1 cellular context compared by ENCODE assay signal in the genomic region with DNA sequence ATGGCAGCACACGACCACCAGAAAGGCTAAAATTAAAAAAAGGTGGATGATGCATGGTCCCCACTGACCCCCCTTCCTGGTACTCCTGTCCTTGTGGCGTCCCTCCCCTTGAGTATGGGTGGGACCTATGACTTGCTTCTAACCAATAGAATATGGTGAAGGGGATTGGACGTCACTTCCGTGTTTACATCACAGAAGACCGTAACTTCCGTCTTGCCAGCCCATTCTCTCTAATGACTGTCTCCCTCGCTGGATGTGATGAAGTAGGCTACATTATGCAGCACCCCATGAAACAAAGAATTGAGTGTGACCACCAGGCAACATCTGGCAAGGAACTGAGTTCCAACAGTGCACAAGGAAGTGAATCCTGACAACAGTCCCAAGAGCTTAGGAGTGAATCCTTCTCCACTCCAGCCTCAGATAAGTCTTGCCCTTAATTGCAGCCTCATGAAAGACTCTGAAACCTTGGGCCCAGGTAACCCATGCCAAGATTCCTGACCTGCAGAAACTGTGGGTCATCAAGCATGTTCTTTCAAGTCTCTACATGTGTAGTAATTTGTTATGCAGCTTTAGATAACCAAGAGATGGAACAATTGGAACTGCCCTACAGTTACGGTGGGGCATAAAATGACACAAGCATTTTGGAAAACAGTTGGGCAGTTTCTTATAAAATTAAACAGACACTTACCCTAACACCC.
A peak's percentile ranks its signal among the peaks of the same experiment; 100 is the strongest.
TF ChIP-seq lines count a peak whose summit lies in the region.

No MANE protein-coding gene starts in this region.

TF ChIP-seq in K562, 482 proteins besides CTCF, POLR2A, EP300 and RAD21 (continued from another document and continues in another):
- TF ChIP-seq ZBTB12 (CRISPR knock-in tag; IDR thresholded peaks at IDR 0.05) (0 out of 2 replicates have a peak, but pooled peaks have one; percentile 22), CREM (IDR thresholded peaks at IDR 0.05; ENCODE audit: low read depth) (peak; percentile 82), NR2C2 (CRISPR knock-in tag; IDR thresholded peaks at IDR 0.05) (no peak), NR2C2 (tag; IDR thresholded peaks at IDR 0.05) (no peak), CAMTA2 (CRISPR knock-in tag; conservative IDR thresholded peaks at IDR 0.05) (no peak), ZBTB49 (CRISPR knock-in tag; IDR thresholded peaks at IDR 0.05; ENCODE audit: borderline replicate concordance) (no peak), BCOR (IDR thresholded peaks at IDR 0.05) (no peak), ATF1 (CRISPR knock-in tag; IDR thresholded peaks at IDR 0.05) (no peak), ATF1 (tag; IDR thresholded peaks at IDR 0.05) (peak; percentile 71), CREB1 (IDR thresholded peaks at IDR 0.05) (peak; percentile 39; the same call in 1 of the 2 replicates), CREB1 (CRISPR knock-in tag; IDR thresholded peaks at IDR 0.05) (no peak; the same call in 1 of the 2 replicates), SREBF2 (CRISPR knock-in tag; IDR thresholded peaks at IDR 0.05) (no peak), NKRF (IDR thresholded peaks at IDR 0.05; ENCODE audit: borderline replicate concordance) (no peak), ELF4 (CRISPR knock-in tag; IDR thresholded peaks at IDR 0.05) (no peak), NFRKB (IDR thresholded peaks at IDR 0.05; ENCODE audit: low read depth) (no peak), BHLHE40 (IDR thresholded peaks at IDR 0.05; ENCODE audit: low read length) (no peak), SLC30A9 (CRISPR knock-in tag; IDR thresholded peaks at IDR 0.05) (no peak), PHF20 (IDR thresholded peaks at IDR 0.05; ENCODE audit: partially characterized antibody) (no peak)
- TF ChIP-seq, protein P1, sequence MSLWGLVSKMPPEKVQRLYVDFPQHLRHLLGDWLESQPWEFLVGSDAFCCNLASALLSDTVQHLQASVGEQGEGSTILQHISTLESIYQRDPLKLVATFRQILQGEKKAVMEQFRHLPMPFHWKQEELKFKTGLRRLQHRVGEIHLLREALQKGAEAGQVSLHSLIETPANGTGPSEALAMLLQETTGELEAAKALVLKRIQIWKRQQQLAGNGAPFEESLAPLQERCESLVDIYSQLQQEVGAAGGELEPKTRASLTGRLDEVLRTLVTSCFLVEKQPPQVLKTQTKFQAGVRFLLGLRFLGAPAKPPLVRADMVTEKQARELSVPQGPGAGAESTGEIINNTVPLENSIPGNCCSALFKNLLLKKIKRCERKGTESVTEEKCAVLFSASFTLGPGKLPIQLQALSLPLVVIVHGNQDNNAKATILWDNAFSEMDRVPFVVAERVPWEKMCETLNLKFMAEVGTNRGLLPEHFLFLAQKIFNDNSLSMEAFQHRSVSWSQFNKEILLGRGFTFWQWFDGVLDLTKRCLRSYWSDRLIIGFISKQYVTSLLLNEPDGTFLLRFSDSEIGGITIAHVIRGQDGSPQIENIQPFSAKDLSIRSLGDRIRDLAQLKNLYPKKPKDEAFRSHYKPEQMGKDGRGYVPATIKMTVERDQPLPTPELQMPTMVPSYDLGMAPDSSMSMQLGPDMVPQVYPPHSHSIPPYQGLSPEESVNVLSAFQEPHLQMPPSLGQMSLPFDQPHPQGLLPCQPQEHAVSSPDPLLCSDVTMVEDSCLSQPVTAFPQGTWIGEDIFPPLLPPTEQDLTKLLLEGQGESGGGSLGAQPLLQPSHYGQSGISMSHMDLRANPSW (CRISPR knock-in tag; IDR thresholded peaks at IDR 0.05) = no peak
- TF ChIP-seq, protein P2, sequence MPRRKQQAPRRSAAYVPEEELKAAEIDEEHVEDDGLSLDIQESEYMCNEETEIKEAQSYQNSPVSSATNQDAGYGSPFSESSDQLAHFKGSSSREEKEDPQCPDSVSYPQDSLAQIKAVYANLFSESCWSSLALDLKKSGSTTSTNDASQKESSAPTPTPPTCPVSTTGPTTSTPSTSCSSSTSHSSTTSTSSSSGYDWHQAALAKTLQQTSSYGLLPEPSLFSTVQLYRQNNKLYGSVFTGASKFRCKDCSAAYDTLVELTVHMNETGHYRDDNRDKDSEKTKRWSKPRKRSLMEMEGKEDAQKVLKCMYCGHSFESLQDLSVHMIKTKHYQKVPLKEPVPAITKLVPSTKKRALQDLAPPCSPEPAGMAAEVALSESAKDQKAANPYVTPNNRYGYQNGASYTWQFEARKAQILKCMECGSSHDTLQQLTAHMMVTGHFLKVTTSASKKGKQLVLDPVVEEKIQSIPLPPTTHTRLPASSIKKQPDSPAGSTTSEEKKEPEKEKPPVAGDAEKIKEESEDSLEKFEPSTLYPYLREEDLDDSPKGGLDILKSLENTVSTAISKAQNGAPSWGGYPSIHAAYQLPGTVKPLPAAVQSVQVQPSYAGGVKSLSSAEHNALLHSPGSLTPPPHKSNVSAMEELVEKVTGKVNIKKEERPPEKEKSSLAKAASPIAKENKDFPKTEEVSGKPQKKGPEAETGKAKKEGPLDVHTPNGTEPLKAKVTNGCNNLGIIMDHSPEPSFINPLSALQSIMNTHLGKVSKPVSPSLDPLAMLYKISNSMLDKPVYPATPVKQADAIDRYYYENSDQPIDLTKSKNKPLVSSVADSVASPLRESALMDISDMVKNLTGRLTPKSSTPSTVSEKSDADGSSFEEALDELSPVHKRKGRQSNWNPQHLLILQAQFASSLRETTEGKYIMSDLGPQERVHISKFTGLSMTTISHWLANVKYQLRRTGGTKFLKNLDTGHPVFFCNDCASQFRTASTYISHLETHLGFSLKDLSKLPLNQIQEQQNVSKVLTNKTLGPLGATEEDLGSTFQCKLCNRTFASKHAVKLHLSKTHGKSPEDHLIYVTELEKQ (CRISPR knock-in tag; IDR thresholded peaks at IDR 0.05) = no peak
- TF ChIP-seq, protein P3, sequence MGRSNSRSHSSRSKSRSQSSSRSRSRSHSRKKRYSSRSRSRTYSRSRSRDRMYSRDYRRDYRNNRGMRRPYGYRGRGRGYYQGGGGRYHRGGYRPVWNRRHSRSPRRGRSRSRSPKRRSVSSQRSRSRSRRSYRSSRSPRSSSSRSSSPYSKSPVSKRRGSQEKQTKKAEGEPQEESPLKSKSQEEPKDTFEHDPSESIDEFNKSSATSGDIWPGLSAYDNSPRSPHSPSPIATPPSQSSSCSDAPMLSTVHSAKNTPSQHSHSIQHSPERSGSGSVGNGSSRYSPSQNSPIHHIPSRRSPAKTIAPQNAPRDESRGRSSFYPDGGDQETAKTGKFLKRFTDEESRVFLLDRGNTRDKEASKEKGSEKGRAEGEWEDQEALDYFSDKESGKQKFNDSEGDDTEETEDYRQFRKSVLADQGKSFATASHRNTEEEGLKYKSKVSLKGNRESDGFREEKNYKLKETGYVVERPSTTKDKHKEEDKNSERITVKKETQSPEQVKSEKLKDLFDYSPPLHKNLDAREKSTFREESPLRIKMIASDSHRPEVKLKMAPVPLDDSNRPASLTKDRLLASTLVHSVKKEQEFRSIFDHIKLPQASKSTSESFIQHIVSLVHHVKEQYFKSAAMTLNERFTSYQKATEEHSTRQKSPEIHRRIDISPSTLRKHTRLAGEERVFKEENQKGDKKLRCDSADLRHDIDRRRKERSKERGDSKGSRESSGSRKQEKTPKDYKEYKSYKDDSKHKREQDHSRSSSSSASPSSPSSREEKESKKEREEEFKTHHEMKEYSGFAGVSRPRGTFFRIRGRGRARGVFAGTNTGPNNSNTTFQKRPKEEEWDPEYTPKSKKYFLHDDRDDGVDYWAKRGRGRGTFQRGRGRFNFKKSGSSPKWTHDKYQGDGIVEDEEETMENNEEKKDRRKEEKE (IDR thresholded peaks at IDR 0.05; ENCODE audit: borderline replicate concordance in 1 of 2, control insufficient read depth in 1 of 2, low read depth in 2 of 2, low read length in 1 of 2) = no peak
- TF ChIP-seq, protein P4, sequence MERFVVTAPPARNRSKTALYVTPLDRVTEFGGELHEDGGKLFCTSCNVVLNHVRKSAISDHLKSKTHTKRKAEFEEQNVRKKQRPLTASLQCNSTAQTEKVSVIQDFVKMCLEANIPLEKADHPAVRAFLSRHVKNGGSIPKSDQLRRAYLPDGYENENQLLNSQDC (CRISPR knock-in tag; IDR thresholded peaks at IDR 0.05) = no peak
- TF ChIP-seq, protein P5, sequence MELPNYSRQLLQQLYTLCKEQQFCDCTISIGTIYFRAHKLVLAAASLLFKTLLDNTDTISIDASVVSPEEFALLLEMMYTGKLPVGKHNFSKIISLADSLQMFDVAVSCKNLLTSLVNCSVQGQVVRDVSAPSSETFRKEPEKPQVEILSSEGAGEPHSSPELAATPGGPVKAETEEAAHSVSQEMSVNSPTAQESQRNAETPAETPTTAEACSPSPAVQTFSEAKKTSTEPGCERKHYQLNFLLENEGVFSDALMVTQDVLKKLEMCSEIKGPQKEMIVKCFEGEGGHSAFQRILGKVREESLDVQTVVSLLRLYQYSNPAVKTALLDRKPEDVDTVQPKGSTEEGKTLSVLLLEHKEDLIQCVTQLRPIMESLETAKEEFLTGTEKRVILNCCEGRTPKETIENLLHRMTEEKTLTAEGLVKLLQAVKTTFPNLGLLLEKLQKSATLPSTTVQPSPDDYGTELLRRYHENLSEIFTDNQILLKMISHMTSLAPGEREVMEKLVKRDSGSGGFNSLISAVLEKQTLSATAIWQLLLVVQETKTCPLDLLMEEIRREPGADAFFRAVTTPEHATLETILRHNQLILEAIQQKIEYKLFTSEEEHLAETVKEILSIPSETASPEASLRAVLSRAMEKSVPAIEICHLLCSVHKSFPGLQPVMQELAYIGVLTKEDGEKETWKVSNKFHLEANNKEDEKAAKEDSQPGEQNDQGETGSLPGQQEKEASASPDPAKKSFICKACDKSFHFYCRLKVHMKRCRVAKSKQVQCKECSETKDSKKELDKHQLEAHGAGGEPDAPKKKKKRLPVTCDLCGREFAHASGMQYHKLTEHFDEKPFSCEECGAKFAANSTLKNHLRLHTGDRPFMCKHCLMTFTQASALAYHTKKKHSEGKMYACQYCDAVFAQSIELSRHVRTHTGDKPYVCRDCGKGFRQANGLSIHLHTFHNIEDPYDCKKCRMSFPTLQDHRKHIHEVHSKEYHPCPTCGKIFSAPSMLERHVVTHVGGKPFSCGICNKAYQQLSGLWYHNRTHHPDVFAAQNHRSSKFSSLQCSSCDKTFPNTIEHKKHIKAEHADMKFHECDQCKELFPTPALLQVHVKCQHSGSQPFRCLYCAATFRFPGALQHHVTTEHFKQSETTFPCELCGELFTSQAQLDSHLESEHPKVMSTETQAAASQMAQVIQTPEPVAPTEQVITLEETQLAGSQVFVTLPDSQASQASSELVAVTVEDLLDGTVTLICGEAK (IDR thresholded peaks at IDR 0.05) = peak; percentile 82
- TF ChIP-seq, protein P5 (CRISPR knock-in tag; IDR thresholded peaks at IDR 0.05) = no peak
